In genomic region chr6:132937466-132937906, GRCh38 we compare ENCODE assay signal across 8 cellular contexts.
DNase-seq lines count a peak whose midpoint lies in the region; ATAC-seq, FAIRE-seq and TF ChIP-seq lines count a peak whose summit lies in the region.

No MANE protein-coding gene starts in this region.

- FAIRE-seq in GM12892 (lab: Jason Lieb, UNC), result no peak

- H3K4me3 ChIP-seq in brain microvascular endothelial cell (ENCODE audit: low read depth, low read length) (no peak overlapping the region), right lobe of liver (no peak overlapping the region)

- H3K4me1 ChIP-seq in right lobe of liver, result no peaks in the 10 kb centered on the region

- TF ChIP-seq CTCF in brain microvascular endothelial cell (IDR thresholded peaks at IDR 0.05; ENCODE audit: low read depth, low read length, missing control alignments) (peak; percentile 77), right lobe of liver (IDR thresholded peaks at IDR 0.05) (peak; percentile 42 to 67 (median 50))

- no peak overlapping the region for H3K27ac ChIP-seq in brain microvascular endothelial cell
- H3K27ac ChIP-seq in right lobe of liver, result peak overlapping the region in 1 of 3 donors; percentile 49

- no peaks in the 10 kb centered on the region for H3K27me3 ChIP-seq in brain microvascular endothelial cell (replicated peaks)
- no peaks in the 10 kb centered on the region for H3K27me3 ChIP-seq in right lobe of liver

- intact Hi-C loops in right lobe of liver (cut with DNase I), result no loop called here

- no peaks in the 10 kb centered on the region for H3K9me3 ChIP-seq in right lobe of liver

- no peak for TF ChIP-seq POLR2A in right lobe of liver (IDR thresholded peaks at IDR 0.05)
- TF ChIP-seq POLR2A in GM12892 (IDR thresholded peaks at IDR 0.05; ENCODE audit: low read depth, low read length), result no peak

- 14% methylated on average over 5 of the region's 5 CpGs for WGBS in right lobe of liver (ENCODE audit: insufficient coverage, low coverage, low lambda C conversion rate, missing lambda C conversion rate)

- CTCF ChIA-PET in HEK293T (lab: Yijun Ruan, JAX), result interaction anchor here (0.6 to 1.5 kb wide), 5 partner anchors 12 to 615 kb away, joined by 3 to 6 read pairs (median 3); no protein-coding TSS in a partner anchor

- H3K36me3 ChIP-seq in brain microvascular endothelial cell (replicated peaks), result no peaks in the 10 kb centered on the region
- H3K36me3 ChIP-seq in right lobe of liver, result no peaks in the 10 kb centered on the region

- POLR2A ChIA-PET in HEK293T (lab: Yijun Ruan, JAX), result interaction anchor here (0.7 kb wide), 1 partner anchor 118 kb away, joined by 3 read pairs; no protein-coding TSS in a partner anchor

- in situ Hi-C loops in brain microvascular endothelial cell (cut with HindIII; ENCODE audit: low pct_ligation_motif_present, low sequenced_read_pairs), result no loop called here

- peak; percentile 34 for DNase-seq in COLO668 (lab: John Stamatoyannopoulos, UW; ENCODE audit: unreplicated experiment)
- DNase-seq in HEK293T (ENCODE audit: extremely low spot score), result peak; percentile 68
- DNase-seq in NCI-H526 (lab: John Stamatoyannopoulos, UW), result peak; percentile 69 to 93
- DNase-seq in brain microvascular endothelial cell, result peak; percentile 42
- DNase-seq in right lobe of liver, result peak in 2 of 3 donors; percentile 52 to 69
- DNase-seq in NK-92 treated with Interleukin-12 subunit alpha and Interleukin-12 subunit beta, amount 100 ng/mL, for 24 hours (lab: John Stamatoyannopoulos, UW), result no peak
- DNase-seq in GM12892 (ENCODE audit: insufficient read length), result no peak

- ATAC-seq in right lobe of liver (peak; percentile 91 to 95 (median 92)), GM18870 (IDR thresholded peaks at IDR 0.05; ENCODE audit: unreplicated experiment) (no peak)

TF ChIP-seq in HEK293T, 16 proteins besides CTCF, POLR2A, EP300 and RAD21:
- TF ChIP-seq ARNT (IDR thresholded peaks at IDR 0.05) (0 out of 2 replicates have a peak, but pooled peaks have one; percentile 66), BHLHE40 (IDR thresholded peaks at IDR 0.05; ENCODE audit: borderline replicate concordance) (no peak), FOXM1 (IDR thresholded peaks at IDR 0.05; ENCODE audit: borderline replicate concordance) (no peak), SP1 (IDR thresholded peaks at IDR 0.05) (no peak), ZNF384 (IDR thresholded peaks at IDR 0.05) (no peak), FOXK2 (IDR thresholded peaks at IDR 0.05) (no peak)
- TF ChIP-seq, protein P1, sequence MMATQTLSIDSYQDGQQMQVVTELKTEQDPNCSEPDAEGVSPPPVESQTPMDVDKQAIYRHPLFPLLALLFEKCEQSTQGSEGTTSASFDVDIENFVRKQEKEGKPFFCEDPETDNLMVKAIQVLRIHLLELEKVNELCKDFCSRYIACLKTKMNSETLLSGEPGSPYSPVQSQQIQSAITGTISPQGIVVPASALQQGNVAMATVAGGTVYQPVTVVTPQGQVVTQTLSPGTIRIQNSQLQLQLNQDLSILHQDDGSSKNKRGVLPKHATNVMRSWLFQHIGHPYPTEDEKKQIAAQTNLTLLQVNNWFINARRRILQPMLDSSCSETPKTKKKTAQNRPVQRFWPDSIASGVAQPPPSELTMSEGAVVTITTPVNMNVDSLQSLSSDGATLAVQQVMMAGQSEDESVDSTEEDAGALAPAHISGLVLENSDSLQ (IDR thresholded peaks at IDR 0.05), result peak; percentile 43

Comparison
In these comparisons a context has a peak if more than half of its experiments do, and no peak if none do; other contexts are left out.
1. DNase-seq: peak in COLO668 (single experiment), HEK293T (single experiment), NCI-H526 (2 of 2), brain microvascular endothelial cell (single experiment) and right lobe of liver (2 of 3); none in NK-92 treated with Interleukin-12 subunit alpha and Interleukin-12 subunit beta, amount 100 ng/mL, for 24 hours (single experiment) and GM12892 (single experiment).